13 cellular contexts compared by ENCODE assay signal in the genomic region with DNA sequence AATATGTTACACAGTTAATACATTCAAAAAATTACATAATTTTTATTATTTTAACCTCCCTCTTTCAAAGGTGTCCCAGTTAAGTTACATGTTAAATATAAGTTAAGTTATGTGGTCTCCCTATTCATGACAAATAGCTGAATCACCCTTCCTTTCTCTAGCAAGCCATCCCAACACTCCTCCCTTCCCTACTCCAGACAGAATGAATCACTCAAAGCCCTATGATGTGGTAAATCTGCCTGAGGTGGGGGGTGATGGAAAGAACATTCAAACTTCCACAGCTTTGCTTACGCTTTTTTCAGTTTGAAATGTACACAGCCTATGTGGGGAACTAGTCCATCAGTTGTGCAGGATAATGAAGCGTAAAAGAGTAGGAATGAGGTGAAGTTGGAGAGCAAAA.
DNase-seq lines count a peak whose midpoint lies in the region; ATAC-seq and TF ChIP-seq lines count a peak whose summit lies in the region.
"Had no signal": no experiment of that assay in that cellular context is flagged by ENCODE, and none has a peak within 500 bp of the region (broad histone marks: within the 10 kb centered on the region; RNA-seq: fewer than 3 reads in every experiment).

No MANE protein-coding gene starts in this region.

- no peaks in the 10 kb centered on the region for H3K36me3 ChIP-seq in SJSA1
- H3K36me3 ChIP-seq in skeletal muscle satellite cell (ENCODE audit: insufficient read depth, low read length), result no peaks in the 10 kb centered on the region

- H3K4me1 ChIP-seq in SJSA1 (replicated peaks) (peaks cover 27% of the 10 kb centered on the region), skeletal muscle satellite cell (ENCODE audit: control insufficient read depth, insufficient read depth, low read length) (peaks cover 37% of the 10 kb centered on the region)

- no peak overlapping the region for H3K9ac ChIP-seq in skeletal muscle satellite cell (ENCODE audit: low read depth, low read length)

- peak overlapping the region; percentile 41 for H3K27ac ChIP-seq in SJSA1
- H3K27ac ChIP-seq: 22Rv1 had no signal

- H3K9me3 ChIP-seq in SJSA1 (replicated peaks) (no peaks in the 10 kb centered on the region), skeletal muscle satellite cell (replicated peaks; ENCODE audit: low read length) (no peaks in the 10 kb centered on the region)

- H3K27me3 ChIP-seq in SJSA1 (replicated peaks), result no peaks in the 10 kb centered on the region
- no peaks in the 10 kb centered on the region for H3K27me3 ChIP-seq in skeletal muscle satellite cell (ENCODE audit: control insufficient read depth, insufficient read depth, low read length)

- no peak for TF ChIP-seq CTCF in fibroblast of mammary gland (conservative IDR thresholded peaks at IDR 0.05; ENCODE audit: control insufficient read depth, insufficient read depth, low read depth, low read length)

- no peak overlapping the region for H3K4me3 ChIP-seq in SJSA1
- no peak overlapping the region for H3K4me3 ChIP-seq in fibroblast of mammary gland (ENCODE audit: control insufficient read depth, low read depth, low read length)
- peak overlapping the region; percentile 17 for H3K4me3 ChIP-seq in skeletal muscle satellite cell (ENCODE audit: low read length)
- H3K4me3 ChIP-seq: GM12878 had no signal

- peak overlapping the region; percentile 71 for H3K4me2 ChIP-seq in skeletal muscle satellite cell (ENCODE audit: low read length)

- ATAC-seq in HG03571 (IDR thresholded peaks at IDR 0.05; ENCODE audit: unreplicated experiment), result no peak
- ATAC-seq: activated T-cell treated with anti-CD3 and anti-CD28 coated beads, Interleukin-2, amount 50 U/mL, for 72 hours; GM12878 had no signal

- peak; percentile 48 for DNase-seq in DMS53 (lab: John Stamatoyannopoulos, UW)
- no peak for DNase-seq in DMS53 treated with DMSO at 0.1 percent for 48 hours (lab: John Stamatoyannopoulos, UW; ENCODE audit: unreplicated experiment)
- peak; percentile 76 to 91 for DNase-seq in SJSA1 (ENCODE audit: low read depth in 1 of 2, low spot score in 2 of 2)
- peak; percentile 97 for DNase-seq in fibroblast of mammary gland (ENCODE audit: low read depth)
- DNase-seq in NCI-H526 treated with DMSO at 0.1 percent for 48 hours (lab: John Stamatoyannopoulos, UW), result no peak
- DNase-seq in OCI-M2 (lab: John Stamatoyannopoulos, UW; ENCODE audit: unreplicated experiment), result no peak
- DNase-seq: activated T-cell treated with anti-CD3 and anti-CD28 coated beads, Interleukin-2, amount 50 U/mL, for 72 hours; NCI-H2227 treated with DMSO at 0.1 percent for 48 hours; stimulated activated CD4-positive, alpha-beta T cell treated with anti-CD3 and anti-CD28 coated beads, Interleukin-1b, Interleukin-23, amount 100 ng/mL, for 48 hours had no signal

Comparison
In these comparisons a context has a peak if more than half of its experiments do, and no peak if none do; other contexts are left out.
1. DNase-seq: peak in DMS53 (single experiment), SJSA1 (2 of 2) and fibroblast of mammary gland (single experiment); none in DMS53 treated with DMSO at 0.1 percent for 48 hours (single experiment), NCI-H526 treated with DMSO at 0.1 percent for 48 hours (single experiment) and OCI-M2 (single experiment).